Comparison of ENCODE assay signal across 11 cellular contexts in genomic region chr5:15620501-15620900, GRCh38.
DNase-seq lines count a peak whose midpoint lies in the region; TF ChIP-seq lines count a peak whose summit lies in the region.
"Had no signal": no experiment of that assay in that cellular context is flagged by ENCODE, and none has a peak within 500 bp of the region (broad histone marks: within the 10 kb centered on the region; RNA-seq: fewer than 3 reads in every experiment).

No MANE protein-coding gene starts in this region.

- TF ChIP-seq POLR2A in esophagus squamous epithelium (IDR thresholded peaks at IDR 0.05) = no peak

- DNase-seq in HT1080 (ENCODE audit: low read depth) (peak; percentile 86), left ventricle myocardium inferior (no peak), tibial artery (peak; percentile 78 to 88), esophagus squamous epithelium (lab: John Stamatoyannopoulos, UW) (no peak), NCI-H69 (lab: John Stamatoyannopoulos, UW) (no peak), cerebellum (ENCODE audit: low spot score) (no peak)
- DNase-seq: activated B cell treated with CpG ODN at 0.5 μM for 24 hours; activated effector memory CD4-positive, alpha-beta T cell treated with Interleukin-2 at 50 U/mL for 16 hours; SHP77 had no signal

- intact Hi-C loops in left ventricle myocardium inferior (cut with micrococcal nuclease) = no loop called here
- intact Hi-C loops in tibial artery (cut with DNase I; ENCODE audit: low total_unique reads) = no loop called here
- intact Hi-C loops in esophagus squamous epithelium (cut with DNase I) = no loop called here

- H3K4me3 Mint-ChIP-seq in brain = no peak overlapping the region
- H3K4me3 Mint-ChIP-seq: activated B cell treated with CpG ODN at 0.5 μM for 24 hours had no signal

- peak overlapping the region in 3 of 5 experiments; percentile 9 to 60 (median 58) for H3K27ac Mint-ChIP-seq in brain
- H3K27ac Mint-ChIP-seq: activated B cell treated with CpG ODN at 0.5 μM for 24 hours had no signal

- H3K4me1 Mint-ChIP-seq in brain = peaks cover 34% of the 10 kb centered on the region
- H3K4me1 Mint-ChIP-seq: activated B cell treated with CpG ODN at 0.5 μM for 24 hours had no signal

- peaks cover 0 to 2% (median 0%) of the 10 kb centered on the region in 5 experiments for H3K9me3 Mint-ChIP-seq in brain

- H3K4me1 ChIP-seq in left ventricle myocardium inferior (peaks cover 38% of the 10 kb centered on the region), tibial artery (peaks cover 0 to 26% (median 3%) of the 10 kb centered on the region in 4 donors), esophagus squamous epithelium (peaks cover 0 to 3% (median 0%) of the 10 kb centered on the region in 3 donors)

- H3K9me3 ChIP-seq in left ventricle myocardium inferior (replicated peaks) (no peaks in the 10 kb centered on the region), tibial artery (no peaks in the 10 kb centered on the region), esophagus squamous epithelium (no peaks in the 10 kb centered on the region)
- H3K9me3 ChIP-seq: neutrophil had no signal

- H3K27me3 Mint-ChIP-seq in brain = no peaks in the 10 kb centered on the region
- H3K27me3 Mint-ChIP-seq: activated B cell treated with CpG ODN at 0.5 μM for 24 hours had no signal

- H3K27me3 ChIP-seq in left ventricle myocardium inferior (ENCODE audit: low read depth) (no peaks in the 10 kb centered on the region), tibial artery (no peaks in the 10 kb centered on the region), esophagus squamous epithelium (no peaks in the 10 kb centered on the region)
- H3K27me3 ChIP-seq: neutrophil had no signal

- WGBS in esophagus squamous epithelium, 2 donors = 65 to 70% methylated on average over 9 to 10 of the region's 11 CpGs

- H3K36me3 ChIP-seq in left ventricle myocardium inferior (peaks cover 6% of the 10 kb centered on the region), tibial artery (no peaks in the 10 kb centered on the region), esophagus squamous epithelium (no peaks in the 10 kb centered on the region)
- H3K36me3 ChIP-seq: neutrophil had no signal

- H3K27ac ChIP-seq in left ventricle myocardium inferior (replicated peaks) (peak overlapping the region; percentile 28), tibial artery (peak overlapping the region; percentile 31 to 74), esophagus squamous epithelium (peak overlapping the region in 1 of 4 donors; percentile 49)
- H3K27ac ChIP-seq: neutrophil had no signal

- H3K4me3 ChIP-seq in left ventricle myocardium inferior (no peak overlapping the region), tibial artery (peak overlapping the region; percentile 29 to 34), esophagus squamous epithelium (no peak overlapping the region)

- TF ChIP-seq CTCF in brain (conservative IDR thresholded peaks at IDR 0.05) = no peak
- no peak for TF ChIP-seq CTCF in left ventricle myocardium inferior (IDR thresholded peaks at IDR 0.05; ENCODE audit: borderline replicate concordance)
- no peak for TF ChIP-seq CTCF in tibial artery (IDR thresholded peaks at IDR 0.05)
- TF ChIP-seq CTCF in esophagus squamous epithelium (IDR thresholded peaks at IDR 0.05) = no peak

- peaks cover 19% of the 10 kb centered on the region for H3K36me3 Mint-ChIP-seq in brain

Comparison
In these comparisons a context has a peak if more than half of its experiments do, and no peak if none do; other contexts are left out.
1. DNase-seq: peak in HT1080 (single experiment) and tibial artery (2 of 2); none in left ventricle myocardium inferior (single experiment), esophagus squamous epithelium (single experiment), NCI-H69 (single experiment) and cerebellum (single experiment).
2. H3K4me3 ChIP-seq: peak in tibial artery (2 of 2); none in left ventricle myocardium inferior (single experiment) and esophagus squamous epithelium (0 of 4).